In genomic region chr19:54035215-54036178, GRCh38 we compare ENCODE assay signal across 13 cellular contexts. TPM values are rescaled to one million over a fixed set of nuclear protein-coding genes. Genes with fewer than 3 reads are reported as not detected.
DNase-seq lines count a peak whose midpoint lies in the region; ATAC-seq and TF ChIP-seq lines count a peak whose summit lies in the region.
"Had no signal": no experiment of that assay in that cellular context is flagged by ENCODE, and none has a peak within 500 bp of the region (broad histone marks: within the 10 kb centered on the region; RNA-seq: fewer than 3 reads in every experiment).

No MANE protein-coding gene starts in this region.

- peak overlapping the region; percentile 23 for H3K27ac Mint-ChIP-seq in MCF 10A (ENCODE audit: low read depth, unreplicated experiment)
- H3K27ac Mint-ChIP-seq in T-helper 17 cell, result no peak overlapping the region

- peaks cover 11% of the 10 kb centered on the region for H3K4me1 Mint-ChIP-seq in MCF 10A (ENCODE audit: insufficient read depth, unreplicated experiment)
- no peaks in the 10 kb centered on the region for H3K4me1 Mint-ChIP-seq in T-helper 17 cell

- no peaks in the 10 kb centered on the region for H3K9me3 Mint-ChIP-seq in MCF 10A (ENCODE audit: unreplicated experiment)

- H3K4me3 ChIP-seq in breast epithelium (no peak overlapping the region), iPS-20b (ENCODE audit: low read length) (peak overlapping the region; percentile 12; the same call in 1 of the 2 replicates)
- H3K4me3 ChIP-seq: thoracic aorta had no signal

- ATAC-seq in T-helper 17 cell (no peak), HG03342 (IDR thresholded peaks at IDR 0.05; ENCODE audit: unreplicated experiment) (no peak)

- DNase-seq in MCF 10A (ENCODE audit: unreplicated experiment), result peak; percentile 94
- DNase-seq in breast epithelium (ENCODE audit: low spot score in 2 of 2), result no peak
- peak; percentile 81 for DNase-seq in astrocyte of the hippocampus (ENCODE audit: low read depth, low spot score)
- DNase-seq in T-helper 17 cell, result no peak
- no peak for DNase-seq in cerebellar cortex (ENCODE audit: low spot score)
- DNase-seq in activated naive CD4-positive, alpha-beta T cell treated with Interleukin-2 at 50 U/mL for 16 hours, result no peak
- DNase-seq: ACHN, NCI-H1417 had no signal

- CTCF ChIA-PET in MCF 10A (lab: Yijun Ruan, JAX), result interaction anchor here (0.6 to 2.4 kb wide), 6 partner anchors 10 to 431 kb away, joined by 3 to 22 read pairs (median 4); no protein-coding TSS in a partner anchor

- peak overlapping the region; percentile 47; the same call in 1 of the 2 replicates for H3K9ac ChIP-seq in iPS-20b (ENCODE audit: low read depth, low read length)

- H3K27ac ChIP-seq in breast epithelium (no peak overlapping the region), iPS-20b (ENCODE audit: low read length) (peak overlapping the region; percentile 66)
- H3K27ac ChIP-seq: thoracic aorta had no signal

- H3K9me3 ChIP-seq in breast epithelium (no peaks in the 10 kb centered on the region), iPS-20b (ENCODE audit: insufficient read depth, low read depth, low read length) (no peaks in the 10 kb centered on the region), T-helper 17 cell (ENCODE audit: control insufficient read depth, low read length, poor library complexity, severe bottlenecking) (no peaks in the 10 kb centered on the region)
- H3K9me3 ChIP-seq: thoracic aorta had no signal

- no peak for TF ChIP-seq CTCF in MCF 10A (IDR thresholded peaks at IDR 0.05; ENCODE audit: unreplicated experiment)
- TF ChIP-seq CTCF in breast epithelium (IDR thresholded peaks at IDR 0.05), result no peak

- peaks cover 0 to 3% of the 10 kb centered on the region in 2 donors for H3K27me3 ChIP-seq in breast epithelium
- H3K27me3 ChIP-seq in iPS-20b (ENCODE audit: insufficient read depth, low read length), result no peaks in the 10 kb centered on the region

- intact Hi-C loops in MCF 10A (cut with micrococcal nuclease) (no loop called here), breast epithelium (cut with DNase I; ENCODE audit: low total_unique reads) (no loop called here)

- H3K36me3 ChIP-seq in breast epithelium (no peaks in the 10 kb centered on the region), iPS-20b (ENCODE audit: insufficient read depth, low read depth, low read length) (no peaks in the 10 kb centered on the region)
- H3K36me3 ChIP-seq: thoracic aorta had no signal

- BruUV-seq in MCF 10A (replicated peaks; lab: Mats Ljungman, UMichigan), result no TSS peak

- H3K4me1 ChIP-seq in breast epithelium, result no peaks in the 10 kb centered on the region
- peaks cover 12% of the 10 kb centered on the region; the same call in 1 of the 2 replicates for H3K4me1 ChIP-seq in iPS-20b (ENCODE audit: insufficient read depth, low read length)

- H3K4me3 Mint-ChIP-seq in MCF 10A (ENCODE audit: unreplicated experiment) (no peak overlapping the region), T-helper 17 cell (no peak overlapping the region)

- POLR2A ChIA-PET in MCF 10A (lab: Yijun Ruan, JAX), result interaction anchor here (0.5 to 1.0 kb wide), 3 partner anchors 26 to 790 kb away, joined by 3 to 5 read pairs (median 3); partner anchors contain the start of gene MYADM

- H3K36me3 Mint-ChIP-seq in MCF 10A (ENCODE audit: insufficient read depth, unreplicated experiment) (no peaks in the 10 kb centered on the region), T-helper 17 cell (ENCODE audit: low read depth) (no peaks in the 10 kb centered on the region)

- H3K27me3 Mint-ChIP-seq in MCF 10A (ENCODE audit: insufficient read depth, unreplicated experiment), result no peaks in the 10 kb centered on the region
- peaks cover 52% of the 10 kb centered on the region for H3K27me3 Mint-ChIP-seq in T-helper 17 cell

- TF ChIP-seq POLR2A in breast epithelium (IDR thresholded peaks at IDR 0.05), result no peak

RNA-seq across cellular contexts. Expression of gene VSTM1, which starts 28.2 kb away (rescaled TPM):
- not detected in 2 replicates for total RNA-seq in MCF 10A (2022)
- total RNA-seq in breast epithelium, result not detected
- under 1 TPM in 1 of 2 donors, not detected in 1; 0.73 TPM for total RNA-seq in T-helper 17 cell
- total RNA-seq: dermis microvascular lymphatic vessel endothelial cell, SK-MEL-5, thoracic aorta had no signal

RNA-seq across cellular contexts. Expression of gene CACNG6, which starts 44.1 kb away (rescaled TPM):
- total RNA-seq in MCF 10A (2022), result not detected in 2 replicates
- total RNA-seq in breast epithelium, result not detected
- total RNA-seq in T-helper 17 cell, result not detected
- total RNA-seq: SK-MEL-5, thoracic aorta had no signal

RNA-seq across cellular contexts. Expression of gene TARM1, which starts 45.7 kb away (rescaled TPM):
- total RNA-seq in MCF 10A (2022) (not detected in 2 replicates), breast epithelium (not detected), T-helper 17 cell (not detected)
- total RNA-seq: dermis microvascular lymphatic vessel endothelial cell, SK-MEL-5, thoracic aorta had no signal

Comparison
In these comparisons a context has a peak if more than half of its experiments do, and no peak if none do; other contexts are left out.
1. DNase-seq: peak in MCF 10A (single experiment) and astrocyte of the hippocampus (single experiment); none in breast epithelium (0 of 2), T-helper 17 cell (0 of 3), cerebellar cortex (single experiment) and activated naive CD4-positive, alpha-beta T cell treated with Interleukin-2 at 50 U/mL for 16 hours (single experiment).